In genomic region chr2:142951190-142952007, GRCh38 we compare ENCODE assay signal across 29 cellular contexts.
DNase-seq lines count a peak whose midpoint lies in the region; ATAC-seq, FAIRE-seq and TF ChIP-seq lines count a peak whose summit lies in the region.
"Had no signal": no experiment of that assay in that cellular context is flagged by ENCODE, and none has a peak within 500 bp of the region (broad histone marks: within the 10 kb centered on the region; RNA-seq: fewer than 3 reads in every experiment).

No MANE protein-coding gene starts in this region.

- DNase-seq in GM19239 (ENCODE audit: insufficient read length, low spot score) (no peak), amniotic epithelial cell (ENCODE audit: low read depth) (peak; percentile 18), left lobe of liver (ENCODE audit: low spot score) (no peak), nephron progenitor cell (no peak), NCI-H69 (lab: John Stamatoyannopoulos, UW) (no peak), osteocyte (ENCODE audit: extremely low spot score, unreplicated experiment) (no peak), GM23338 (ENCODE audit: low spot score) (no peak)
- DNase-seq: C1 segment of cervical spinal cord; Caco-2; CD4-positive, alpha-beta memory T cell; DMS79 treated with DMSO at 0.1 percent for 48 hours; GM23248; H9; Kasumi-1; MV-4-11; NCI-H1105; NCI-H1436 treated with DMSO at 0.1 percent for 48 hours; NCI-H1930; NCI-H446; NCI-H524 treated with DMSO at 0.1 percent for 48 hours; NCI-H82; NK-92 treated with Interleukin-12 subunit alpha and Interleukin-12 subunit beta, amount 100 ng/mL, for 24 hours; PC-3; SJCRH30 had no signal

- no peaks in the 10 kb centered on the region for H3F3A ChIP-seq in GM23338 (replicated peaks; ENCODE audit: low read depth)

- H3K27me3 Mint-ChIP-seq in nephron progenitor cell (ENCODE audit: low read depth, poor library complexity) (no peaks in the 10 kb centered on the region), osteocyte (ENCODE audit: unreplicated experiment) (no peaks in the 10 kb centered on the region), GM23338 (ENCODE audit: insufficient read depth, low read depth, poor library complexity) (peaks cover 2% of the 10 kb centered on the region)

- H3K4me1 Mint-ChIP-seq in nephron progenitor cell (peaks cover 15% of the 10 kb centered on the region), osteocyte (ENCODE audit: unreplicated experiment) (no peaks in the 10 kb centered on the region), GM23338 (peaks cover 2% of the 10 kb centered on the region; the same call in 1 of the 3 replicates)
- H3K4me1 Mint-ChIP-seq: CD4-positive, alpha-beta memory T cell; H9 had no signal

- no peaks in the 10 kb centered on the region for H4K20me1 ChIP-seq in GM23338 (replicated peaks; ENCODE audit: insufficient read depth)

- H3K36me3 Mint-ChIP-seq in nephron progenitor cell (ENCODE audit: low read depth), result peaks cover 9% of the 10 kb centered on the region
- H3K36me3 Mint-ChIP-seq in osteocyte (ENCODE audit: unreplicated experiment), result no peaks in the 10 kb centered on the region
- H3K36me3 Mint-ChIP-seq in GM23338 (ENCODE audit: low read depth), result peaks cover 26% of the 10 kb centered on the region
- H3K36me3 Mint-ChIP-seq: CD4-positive, alpha-beta memory T cell had no signal

- H3K4me1 ChIP-seq in GM23338 (ENCODE audit: insufficient read depth), result no peaks in the 10 kb centered on the region
- H3K4me1 ChIP-seq: SJCRH30 had no signal

- peaks cover 39% of the 10 kb centered on the region for H3K9me3 Mint-ChIP-seq in nephron progenitor cell
- H3K9me3 Mint-ChIP-seq in osteocyte (ENCODE audit: unreplicated experiment), result peaks cover 16% of the 10 kb centered on the region
- peaks cover 31% of the 10 kb centered on the region for H3K9me3 Mint-ChIP-seq in GM23338

- FAIRE-seq in GM19239 (lab: Jason Lieb, UNC), result peak; percentile 28
- FAIRE-seq: GM12892, K562 had no signal

- no peak overlapping the region for H3K4me3 Mint-ChIP-seq in nephron progenitor cell
- no peak overlapping the region for H3K4me3 Mint-ChIP-seq in osteocyte (ENCODE audit: unreplicated experiment)
- H3K4me3 Mint-ChIP-seq in GM23338, result no peak overlapping the region
- H3K4me3 Mint-ChIP-seq: CD4-positive, alpha-beta memory T cell; H9 had no signal

- H3K4me2 ChIP-seq in GM23338, result no peak overlapping the region

- no peaks in the 10 kb centered on the region for H3K27me3 ChIP-seq in GM23338 (ENCODE audit: insufficient read depth)
- H3K27me3 ChIP-seq: SJCRH30 had no signal

- ATAC-seq in left lobe of liver, result peak; percentile 80
- no peak for ATAC-seq in GM18861 (IDR thresholded peaks at IDR 0.05; ENCODE audit: unreplicated experiment)
- ATAC-seq in GM23338, result no peak
- ATAC-seq: K562, PC-3, Right ventricle myocardium inferior, SK-N-SH treated with all-trans-retinoic acid at 6 μM for 48 hours had no signal

- H2AFZ ChIP-seq in GM23338, result no peak overlapping the region
- H2AFZ ChIP-seq: GM23248 had no signal

- H3K27ac Mint-ChIP-seq in nephron progenitor cell, result peak overlapping the region; percentile 55
- H3K27ac Mint-ChIP-seq in osteocyte (ENCODE audit: unreplicated experiment), result no peak overlapping the region
- H3K27ac Mint-ChIP-seq in GM23338, result no peak overlapping the region
- H3K27ac Mint-ChIP-seq: H9 had no signal

- no peak overlapping the region for H3K27ac ChIP-seq in GM23338 (ENCODE audit: low read depth)
- H3K27ac ChIP-seq: GM23248, SJCRH30 had no signal

- TF ChIP-seq CTCF in nephron progenitor cell (IDR thresholded peaks at IDR 0.05) (no peak), osteocyte (IDR thresholded peaks at IDR 0.05) (no peak), GM23338 (conservative IDR thresholded peaks at IDR 0.05; ENCODE audit: low read depth in 2 of 2) (no peak)

- no peaks in the 10 kb centered on the region for H3K9me2 ChIP-seq in GM23338 (ENCODE audit: insufficient read depth)

- no peak overlapping the region for H3K4me3 ChIP-seq in GM23338
- H3K4me3 ChIP-seq: GM23248, K562, SJCRH30 had no signal

- no peaks in the 10 kb centered on the region for H3K36me3 ChIP-seq in GM23338 (ENCODE audit: insufficient read depth)
- H3K36me3 ChIP-seq: SJCRH30 had no signal

- no peaks in the 10 kb centered on the region for H3K79me2 ChIP-seq in GM23338 (replicated peaks; ENCODE audit: insufficient read depth)

TF ChIP-seq in GM23338, 12 proteins besides CTCF, POLR2A, EP300 and RAD21:
- TF ChIP-seq ETS1 (IDR thresholded peaks at IDR 0.05) (no peak), REST (IDR thresholded peaks at IDR 0.05; ENCODE audit: unreplicated experiment) (no peak), ZNF114 (CRISPR knock-in tag; IDR thresholded peaks at IDR 0.05) (no peak), EZH2phosphoT487 (IDR thresholded peaks at IDR 0.05; ENCODE audit: unreplicated experiment) (no peak), POLR2AphosphoS5 (IDR thresholded peaks at IDR 0.05; ENCODE audit: low read depth) (no peak)
TF ChIP-seq in GM23338: peak in this region for 0.
